25 cellular contexts compared by ENCODE assay signal in genomic region chr3:11543948-11544387, GRCh38.
DNase-seq lines count a peak whose midpoint lies in the region; ATAC-seq and TF ChIP-seq lines count a peak whose summit lies in the region.
"Had no signal": no experiment of that assay in that cellular context is flagged by ENCODE, and none has a peak within 500 bp of the region (broad histone marks: within the 10 kb centered on the region; RNA-seq: fewer than 3 reads in every experiment).

No MANE protein-coding gene starts in this region.

- no peak overlapping the region for H3K27ac Mint-ChIP-seq in MCF 10A (ENCODE audit: low read depth, unreplicated experiment)
- H3K27ac Mint-ChIP-seq: activated CD4-positive, alpha-beta memory T cell treated with anti-CD3 and anti-CD28 coated beads, Interleukin-2, amount 10 ng/mL, durations not matched to agents 7 days and 5 days; activated T-helper 2 cell treated with anti-CD3 and anti-CD28 coated beads, Interferon-gamma antibody, Interleukin-2, Interleukin-4, amounts not matched to agents 10 μg/mL and 5 μg/mL and 100 μg/mL, durations not matched to agents 14 hours and 24 hours and 36 hours; CD8-positive, alpha-beta T cell; T-helper 17 cell had no signal

- H3K4me1 ChIP-seq in breast epithelium (peaks cover 0 to 7% of the 10 kb centered on the region in 2 donors), ascending aorta (peaks cover 0 to 32% of the 10 kb centered on the region in 2 donors), neutrophil (ENCODE audit: control insufficient read depth in 1 of 2, insufficient read depth in 1 of 2, low read depth in 1 of 2, low read length in 1 of 2) (peaks cover 45 to 46% of the 10 kb centered on the region in 2 experiments), urinary bladder (ENCODE audit: insufficient read depth) (no peaks in the 10 kb centered on the region), esophagus muscularis mucosa (peaks cover 11 to 37% (median 22%) of the 10 kb centered on the region in 4 donors)
- H3K4me1 ChIP-seq: Peyer's patch had no signal

- CTCF ChIA-PET in MCF 10A (lab: Yijun Ruan, JAX), result no interaction called here

- no peak overlapping the region for H3K4me3 Mint-ChIP-seq in MCF 10A (ENCODE audit: unreplicated experiment)
- H3K4me3 Mint-ChIP-seq: activated CD4-positive, alpha-beta memory T cell treated with anti-CD3 and anti-CD28 coated beads, Interleukin-2, amount 10 ng/mL, durations not matched to agents 7 days and 5 days; CD8-positive, alpha-beta T cell; T-helper 17 cell had no signal

- H3K4me1 Mint-ChIP-seq in MCF 10A (ENCODE audit: insufficient read depth, unreplicated experiment), result peaks cover 8% of the 10 kb centered on the region
- H3K4me1 Mint-ChIP-seq: activated CD4-positive, alpha-beta memory T cell treated with anti-CD3 and anti-CD28 coated beads, Interleukin-2, amount 10 ng/mL, durations not matched to agents 7 days and 5 days had no signal

- H3K4me3 ChIP-seq in breast epithelium (no peak overlapping the region), ascending aorta (no peak overlapping the region), neutrophil (ENCODE audit: low read depth in 1 of 2, low read length in 1 of 2) (no peak overlapping the region), urinary bladder (ENCODE audit: low read depth, low read length) (no peak overlapping the region), esophagus muscularis mucosa (no peak overlapping the region)
- H3K4me3 ChIP-seq: Peyer's patch, smooth muscle cell had no signal

- DNase-seq in breast epithelium (ENCODE audit: low spot score in 2 of 2) (no peak), MCF 10A (ENCODE audit: unreplicated experiment) (no peak), ascending aorta (ENCODE audit: low spot score in 2 of 2) (no peak), esophagus muscularis mucosa (ENCODE audit: extremely low spot score) (no peak)
- DNase-seq: activated CD4-positive, alpha-beta memory T cell treated with anti-CD3 and anti-CD28 coated beads, Interleukin-2, amount 10 ng/mL, durations not matched to agents 7 days and 5 days; activated CD4-positive, alpha-beta T cell treated with anti-CD3 and anti-CD28 coated beads for 1 hour; anterior cingulate cortex; CD8-positive, alpha-beta T cell; dermis blood vessel endothelial cell; hippocampal formation; left colon; NCI-H1105 treated with DMSO at 0.1 percent for 48 hours; NCI-H1930; occipital lobe; stimulated activated CD4-positive, alpha-beta T cell treated with anti-CD3 and anti-CD28 coated beads, Interleukin-1b, Interleukin-23, amount 100 ng/mL, for 48 hours; T-helper 17 cell had no signal

- TF ChIP-seq CTCF in breast epithelium (IDR thresholded peaks at IDR 0.05) (no peak), MCF 10A (IDR thresholded peaks at IDR 0.05; ENCODE audit: unreplicated experiment) (no peak), ascending aorta (IDR thresholded peaks at IDR 0.05) (no peak), neutrophil (IDR thresholded peaks at IDR 0.05) (no peak), esophagus muscularis mucosa (IDR thresholded peaks at IDR 0.05) (no peak)

- 90% methylated on average over 6 of the region's 6 CpGs for WGBS in urinary bladder
- WGBS in esophagus muscularis mucosa, result 67% methylated on average over 2 of the region's 6 CpGs

- no peaks in the 10 kb centered on the region for H3K27me3 ChIP-seq in breast epithelium
- no peaks in the 10 kb centered on the region for H3K27me3 ChIP-seq in ascending aorta
- no peaks in the 10 kb centered on the region for H3K27me3 ChIP-seq in neutrophil
- H3K27me3 ChIP-seq in esophagus muscularis mucosa, result no peaks in the 10 kb centered on the region
- H3K27me3 ChIP-seq: Peyer's patch had no signal

- peaks cover 24% of the 10 kb centered on the region for H3K36me3 Mint-ChIP-seq in MCF 10A (ENCODE audit: insufficient read depth, unreplicated experiment)
- H3K36me3 Mint-ChIP-seq: CD8-positive, alpha-beta T cell had no signal

- no TSS peak for BruUV-seq in MCF 10A (replicated peaks; lab: Mats Ljungman, UMichigan)

- intact Hi-C loops in breast epithelium (cut with DNase I; ENCODE audit: low total_unique reads), result loop anchor here (5.0 kb wide), 1 partner anchor 1757 kb away; no protein-coding TSS in a partner anchor
- intact Hi-C loops in MCF 10A (cut with micrococcal nuclease), result no loop called here
- intact Hi-C loops in ascending aorta (cut with DNase I), result no loop called here
- intact Hi-C loops in esophagus muscularis mucosa (cut with DNase I), result no loop called here

- H3K9me3 Mint-ChIP-seq in MCF 10A (ENCODE audit: unreplicated experiment), result no peaks in the 10 kb centered on the region
- H3K9me3 Mint-ChIP-seq: activated CD4-positive, alpha-beta memory T cell treated with anti-CD3 and anti-CD28 coated beads, Interleukin-2, amount 10 ng/mL, durations not matched to agents 7 days and 5 days; CD8-positive, alpha-beta T cell had no signal

- peak overlapping the region; percentile 60 to 84 for H3K27ac ChIP-seq in breast epithelium
- H3K27ac ChIP-seq in ascending aorta, result peak overlapping the region; percentile 45 to 67
- H3K27ac ChIP-seq in neutrophil, result peak overlapping the region; percentile 69
- H3K27ac ChIP-seq in urinary bladder (ENCODE audit: low read depth), result peak overlapping the region; percentile 28
- H3K27ac ChIP-seq in esophagus muscularis mucosa (replicated peaks in 1 of 4), result no peak overlapping the region
- H3K27ac ChIP-seq: 22Rv1 had no signal

- H3K27me3 Mint-ChIP-seq in MCF 10A (ENCODE audit: insufficient read depth, unreplicated experiment), result no peaks in the 10 kb centered on the region
- H3K27me3 Mint-ChIP-seq: activated CD4-positive, alpha-beta memory T cell treated with anti-CD3 and anti-CD28 coated beads, Interleukin-2, amount 10 ng/mL, durations not matched to agents 7 days and 5 days; T-helper 17 cell had no signal

- no peak for TF ChIP-seq EP300 in esophagus muscularis mucosa (IDR thresholded peaks at IDR 0.05)

- H3K9me3 ChIP-seq in breast epithelium (no peaks in the 10 kb centered on the region), ascending aorta (no peaks in the 10 kb centered on the region), neutrophil (no peaks in the 10 kb centered on the region), esophagus muscularis mucosa (peaks cover 0 to 9% (median 0%) of the 10 kb centered on the region in 4 donors)
- H3K9me3 ChIP-seq: Peyer's patch had no signal

- ATAC-seq in HG02970 (IDR thresholded peaks at IDR 0.05; ENCODE audit: low FRiP score, unreplicated experiment) (no peak), GM21360 (IDR thresholded peaks at IDR 0.05; ENCODE audit: unreplicated experiment) (no peak)
- ATAC-seq: activated naive CD4-positive, alpha-beta T cell treated with anti-CD3 and anti-CD28 coated beads, Interleukin-2, amount 50 U/mL, for 72 hours; CD8-positive, alpha-beta T cell; left colon; T-helper 17 cell had no signal

- H3K36me3 ChIP-seq in breast epithelium, result no peaks in the 10 kb centered on the region
- H3K36me3 ChIP-seq in ascending aorta, result no peaks in the 10 kb centered on the region
- no peaks in the 10 kb centered on the region for H3K36me3 ChIP-seq in neutrophil
- H3K36me3 ChIP-seq in urinary bladder (ENCODE audit: insufficient read depth), result no peaks in the 10 kb centered on the region
- no peaks in the 10 kb centered on the region for H3K36me3 ChIP-seq in esophagus muscularis mucosa
- H3K36me3 ChIP-seq: Peyer's patch had no signal

- POLR2A ChIA-PET in MCF 10A (lab: Yijun Ruan, JAX), result interaction anchor here (0.6 kb wide), 1 partner anchor 14 kb away, joined by 3 read pairs; no protein-coding TSS in a partner anchor

- no peak for TF ChIP-seq POLR2A in breast epithelium (IDR thresholded peaks at IDR 0.05)
- no peak for TF ChIP-seq POLR2A in esophagus muscularis mucosa (IDR thresholded peaks at IDR 0.05; ENCODE audit: low read depth)

Comparison
In these comparisons a context has a peak if more than half of its experiments do, and no peak if none do; other contexts are left out.
1. H3K27ac ChIP-seq: peak in breast epithelium (2 of 2), ascending aorta (2 of 2), neutrophil (single experiment) and urinary bladder (single experiment); none in esophagus muscularis mucosa (0 of 4).